ENCODE assay signal across 13 cellular contexts in genomic region chr14:78157855-78158436, GRCh38. TPM values are rescaled to one million over a fixed set of nuclear protein-coding genes. Genes with fewer than 3 reads are reported as not detected.
DNase-seq lines count a peak whose midpoint lies in the region; ATAC-seq, FAIRE-seq and TF ChIP-seq lines count a peak whose summit lies in the region.
"Had no signal": no experiment of that assay in that cellular context is flagged by ENCODE, and none has a peak within 500 bp of the region (broad histone marks: within the 10 kb centered on the region; RNA-seq: fewer than 3 reads in every experiment).

No MANE protein-coding gene starts in this region.

- no peaks in the 10 kb centered on the region for H3K9me3 ChIP-seq in upper lobe of right lung
- H3K9me3 ChIP-seq: pancreas had no signal

- peaks cover 18% of the 10 kb centered on the region for H3K27me3 ChIP-seq in foreskin keratinocyte
- H3K27me3 ChIP-seq in upper lobe of right lung: no peaks in the 10 kb centered on the region
- H3K27me3 ChIP-seq: pancreas had no signal

- H3K36me3 ChIP-seq in upper lobe of right lung: no peaks in the 10 kb centered on the region
- H3K36me3 ChIP-seq: pancreas had no signal

- DNase-seq in left ventricle myocardium superior (peak; percentile 37), cardiac septum (ENCODE audit: low spot score) (no peak), SK-MEL-5 (ENCODE audit: low read depth, low spot score) (peak; percentile 12), foreskin keratinocyte (no peak), upper lobe of right lung (peak; percentile 68), H54 (ENCODE audit: insufficient read length, low spot score) (no peak), cerebellar cortex (ENCODE audit: low spot score) (no peak), DMS79 treated with DMSO at 0.1 percent for 48 hours (lab: John Stamatoyannopoulos, UW) (no peak)
- DNase-seq: activated CD4-positive, alpha-beta T cell treated with anti-CD3 and anti-CD28 coated beads for 4 hours; anterior cingulate cortex; hippocampal formation had no signal

- in situ Hi-C loops in SK-MEL-5 (cut with HindIII; ENCODE audit: low pct_unique_long_range_greater_than_20kb, low sequenced_read_pairs): no loop called here

- TF ChIP-seq CTCF in foreskin keratinocyte (conservative IDR thresholded peaks at IDR 0.05) (no peak), upper lobe of right lung (IDR thresholded peaks at IDR 0.05) (no peak)

- FAIRE-seq in H54 (lab: Jason Lieb, UNC): no peak
- FAIRE-seq: pancreas had no signal

- no peak for TF ChIP-seq POLR2A in H54 (IDR thresholded peaks at IDR 0.05; ENCODE audit: low read depth, low read length)

- H3K27ac ChIP-seq in foreskin keratinocyte: no peak overlapping the region
- H3K27ac ChIP-seq in upper lobe of right lung: no peak overlapping the region
- H3K27ac ChIP-seq: C4-2B, pancreas had no signal

- H3K4me1 ChIP-seq in foreskin keratinocyte (peaks cover 2% of the 10 kb centered on the region), upper lobe of right lung (no peaks in the 10 kb centered on the region)
- H3K4me1 ChIP-seq: pancreas had no signal

- H3K4me3 ChIP-seq in upper lobe of right lung: no peak overlapping the region
- H3K4me3 ChIP-seq: pancreas had no signal

- intact Hi-C loops in left ventricle myocardium superior (cut with micrococcal nuclease): no loop called here
- intact Hi-C loops in cardiac septum (cut with DNase I): loop anchor here (10.0 kb wide), 1 partner anchor 293 kb away; no protein-coding TSS in a partner anchor
- intact Hi-C loops in upper lobe of right lung (cut with DNase I): no loop called here

- ATAC-seq in left ventricle myocardium superior (no peak), foreskin keratinocyte (peak; percentile 59), upper lobe of right lung (peak; percentile 72)

RNA-seq across cellular contexts. Expression of gene NRXN3, which starts 12.2 kb away (rescaled TPM):
- 1.0 TPM for total RNA-seq in left ventricle myocardium superior
- 4.1 TPM for total RNA-seq in cardiac septum
- 0.03 and 1.4 TPM in 2 replicates for total RNA-seq in SK-MEL-5 (2014; rRNA removed; shearing (Covaris generic))
- 1.8 and 4.0 TPM in 2 replicates for polyA plus RNA-seq in SK-MEL-5 (2015; cell fraction: cytosol; rRNA removed)
- polyA plus RNA-seq in SK-MEL-5 (2015; cell fraction: nucleus; rRNA removed): 4.0 and 4.1 TPM in 2 replicates
- 0.65 and 0.74 TPM in 2 replicates for total RNA-seq in foreskin keratinocyte
- 0.16 and 0.24 TPM in 2 replicates for polyA plus RNA-seq in foreskin keratinocyte
- total RNA-seq in upper lobe of right lung: 10.0 TPM

Comparison
In these comparisons a context has a peak if more than half of its experiments do, and no peak if none do; other contexts are left out.
1. DNase-seq: peak in left ventricle myocardium superior (single experiment), SK-MEL-5 (single experiment) and upper lobe of right lung (single experiment); none in cardiac septum (single experiment), foreskin keratinocyte (0 of 2), H54 (single experiment), cerebellar cortex (single experiment) and DMS79 treated with DMSO at 0.1 percent for 48 hours (single experiment).